In genomic region chr14:45949479-45949878, GRCh38 we compare ENCODE assay signal across 8 cellular contexts.
"Had no signal": no experiment of that assay in that cellular context is flagged by ENCODE, and none has a peak within 500 bp of the region (broad histone marks: within the 10 kb centered on the region; RNA-seq: fewer than 3 reads in every experiment).

No MANE protein-coding gene starts in this region.

- H3K27ac ChIP-seq: HL-60, KMS-11 had no signal

- ATAC-seq: HepG2, K562 had no signal

- H3K9ac ChIP-seq: KMS-11 had no signal

- DNase-seq: IMR-90, KBM-7, KG1 had no signal

- FAIRE-seq: HepG2, HTR-8/SVneo, K562 had no signal

- H3K4me3 ChIP-seq: K562 had no signal

- H3K4me2 ChIP-seq: KMS-11 had no signal
